21 cellular contexts compared by ENCODE assay signal in the genomic region with DNA sequence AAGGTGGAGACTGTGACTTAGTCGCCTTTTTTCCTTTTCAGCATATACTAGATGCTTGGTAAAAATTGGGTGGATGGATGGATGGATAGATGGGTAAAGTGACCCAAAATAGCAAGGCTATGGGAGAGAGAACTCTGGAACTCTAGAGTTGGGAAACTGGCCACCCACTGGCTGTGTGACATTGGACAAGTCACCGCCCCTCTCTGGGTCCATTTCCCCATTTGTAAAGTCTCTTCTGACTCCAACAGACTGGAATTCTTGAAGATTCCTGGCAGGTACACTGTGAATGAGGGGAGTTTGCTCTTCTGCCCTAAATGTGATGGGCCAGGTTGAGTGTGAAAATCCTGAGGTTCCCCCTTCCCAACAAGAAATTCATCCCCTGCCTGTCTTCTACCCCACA. TPM values are rescaled to one million over a fixed set of nuclear protein-coding genes. Genes with fewer than 3 reads are reported as not detected.
A peak's percentile ranks its signal among the peaks of the same experiment; 100 is the strongest.
DNase-seq lines count a peak whose midpoint lies in the region; ATAC-seq and TF ChIP-seq lines count a peak whose summit lies in the region.
"Had no signal": no experiment of that assay in that cellular context is flagged by ENCODE, and none has a peak within 500 bp of the region (broad histone marks: within the 10 kb centered on the region; RNA-seq: fewer than 3 reads in every experiment).

No MANE protein-coding gene starts in this region.

- no peak for TF ChIP-seq CTCF in sigmoid colon (IDR thresholded peaks at IDR 0.05)
- no peak for TF ChIP-seq CTCF in esophagus muscularis mucosa (IDR thresholded peaks at IDR 0.05)

- H3K4me3 ChIP-seq in H7 (ENCODE audit: insufficient read depth, low read depth, low read length) (no peak overlapping the region), sigmoid colon (no peak overlapping the region), esophagus muscularis mucosa (no peak overlapping the region)
- H3K4me3 ChIP-seq: BLaER1 treated with 17β-estradiol and CSF1 and Interleukin-3, amounts not matched to agents 10 nM and 100 nM; GM12878 had no signal

- H3K27ac Mint-ChIP-seq in activated T-helper 17 cell treated with anti-CD3 and anti-CD28 coated beads, Interleukin-2, amount 50 U/mL, for 72 hours, result peak overlapping the region; percentile 3
- H3K27ac Mint-ChIP-seq in naive B cell, result peak overlapping the region in 4 of 6 donors; percentile 37 to 91 (median 55)
- H3K27ac Mint-ChIP-seq: CD4-positive, alpha-beta T cell had no signal

- H3K36me3 ChIP-seq in H7 (replicated peaks; ENCODE audit: control insufficient read depth, insufficient read depth, low read length) (peaks cover 1% of the 10 kb centered on the region; the same call in 1 of the 2 replicates), sigmoid colon (peaks cover 0 to 6% (median 3%) of the 10 kb centered on the region in 4 donors), esophagus muscularis mucosa (peaks cover 0 to 46% (median 33%) of the 10 kb centered on the region in 4 donors)
- H3K36me3 ChIP-seq: BE2C had no signal

- WGBS in sigmoid colon, 2 donors, result 97 to 99% methylated on average over 2 of the region's 2 CpGs
- WGBS in esophagus muscularis mucosa, result 91% methylated on average over 2 of the region's 2 CpGs

- H3K27me3 Mint-ChIP-seq in activated T-helper 17 cell treated with anti-CD3 and anti-CD28 coated beads, Interleukin-2, amount 50 U/mL, for 72 hours, result no peaks in the 10 kb centered on the region
- H3K27me3 Mint-ChIP-seq in naive B cell, result no peaks in the 10 kb centered on the region
- H3K27me3 Mint-ChIP-seq: CD4-positive, alpha-beta T cell; CD8-positive, alpha-beta memory T cell had no signal

- H3K4me1 ChIP-seq in sigmoid colon, result peaks cover 0 to 2% (median 0%) of the 10 kb centered on the region in 4 donors
- H3K4me1 ChIP-seq in esophagus muscularis mucosa, result peaks cover 4 to 14% (median 5%) of the 10 kb centered on the region in 4 donors

- no peak for ATAC-seq in activated T-helper 17 cell treated with anti-CD3 and anti-CD28 coated beads, Interleukin-2, amount 50 U/mL, for 72 hours (replicated peaks)
- ATAC-seq in naive B cell (ENCODE audit: low read depth in 2 of 2) (no peak), GM19395 (IDR thresholded peaks at IDR 0.05; ENCODE audit: unreplicated experiment) (no peak)
- ATAC-seq: GM12878 had no signal

- no peak overlapping the region for H3K4me3 Mint-ChIP-seq in activated T-helper 17 cell treated with anti-CD3 and anti-CD28 coated beads, Interleukin-2, amount 50 U/mL, for 72 hours
- no peak overlapping the region for H3K4me3 Mint-ChIP-seq in naive B cell
- H3K4me3 Mint-ChIP-seq: CD14-positive monocyte; CD4-positive, alpha-beta T cell; CD8-positive, alpha-beta memory T cell had no signal

- no peak for TF ChIP-seq POLR2A in sigmoid colon (IDR thresholded peaks at IDR 0.05)
- no peak for TF ChIP-seq POLR2A in esophagus muscularis mucosa (IDR thresholded peaks at IDR 0.05; ENCODE audit: low read depth)

- peaks cover 5% of the 10 kb centered on the region for H3K36me3 Mint-ChIP-seq in activated T-helper 17 cell treated with anti-CD3 and anti-CD28 coated beads, Interleukin-2, amount 50 U/mL, for 72 hours (ENCODE audit: low read depth)
- peaks cover 5 to 7% of the 10 kb centered on the region in 2 donors for H3K36me3 Mint-ChIP-seq in naive B cell

- DNase-seq in H7 (peak; percentile 29), naive B cell (no peak), sigmoid colon (peak; percentile 21), esophagus muscularis mucosa (ENCODE audit: extremely low spot score) (no peak), AML-193 (lab: John Stamatoyannopoulos, UW) (no peak)
- DNase-seq in activated T-cell treated with anti-CD3 and anti-CD28 coated beads, Interleukin-2, amount 50 U/mL, for 48 hours, result no peak
- DNase-seq: BE2C; CD4-positive, alpha-beta T cell; CD8-positive, alpha-beta memory T cell; DMS 273 treated with DMSO at 0.1 percent for 48 hours; DMS79; EL; GDM1; GOT3; HCEC 1CT had no signal

- H3K9me3 ChIP-seq in sigmoid colon, result no peaks in the 10 kb centered on the region
- no peaks in the 10 kb centered on the region for H3K9me3 ChIP-seq in esophagus muscularis mucosa
- H3K9me3 ChIP-seq: BE2C; BLaER1 treated with 17β-estradiol and CSF1 and Interleukin-3, amounts not matched to agents 10 nM and 100 nM had no signal

- H3K27me3 ChIP-seq in H7 (ENCODE audit: control insufficient read depth, insufficient read depth, low read length) (no peaks in the 10 kb centered on the region), sigmoid colon (no peaks in the 10 kb centered on the region), esophagus muscularis mucosa (no peaks in the 10 kb centered on the region)
- H3K27me3 ChIP-seq: BE2C; BLaER1 treated with 17β-estradiol and CSF1 and Interleukin-3, amounts not matched to agents 10 nM and 100 nM had no signal

- H3K4me1 Mint-ChIP-seq in activated T-helper 17 cell treated with anti-CD3 and anti-CD28 coated beads, Interleukin-2, amount 50 U/mL, for 72 hours, result no peaks in the 10 kb centered on the region
- H3K4me1 Mint-ChIP-seq in naive B cell, result peaks cover 25 to 55% (median 39%) of the 10 kb centered on the region in 3 donors

- TF ChIP-seq EP300 in sigmoid colon (IDR thresholded peaks at IDR 0.05), result no peak
- TF ChIP-seq EP300 in esophagus muscularis mucosa (IDR thresholded peaks at IDR 0.05), result no peak

- intact Hi-C loops in sigmoid colon (cut with DNase I) (no loop called here), esophagus muscularis mucosa (cut with DNase I) (no loop called here)

- H3K27ac ChIP-seq in sigmoid colon, result no peak overlapping the region
- H3K27ac ChIP-seq in esophagus muscularis mucosa (replicated peaks in 1 of 4), result no peak overlapping the region

- no peaks in the 10 kb centered on the region for H3K9me3 Mint-ChIP-seq in activated T-helper 17 cell treated with anti-CD3 and anti-CD28 coated beads, Interleukin-2, amount 50 U/mL, for 72 hours
- H3K9me3 Mint-ChIP-seq in naive B cell, result no peaks in the 10 kb centered on the region
- H3K9me3 Mint-ChIP-seq: CD14-positive monocyte; CD4-positive, alpha-beta T cell; CD8-positive, alpha-beta memory T cell had no signal

RNA-seq across cellular contexts. Expression of gene TKFC, which starts 8.0 kb away (rescaled TPM):
- 84.5 and 102 TPM in 2 replicates for total RNA-seq in H7 (2014; rRNA removed; shearing (Covaris generic))
- 10 to 100 TPM; 32.6 to 32.9 TPM for total RNA-seq in activated T-helper 17 cell treated with anti-CD3 and anti-CD28 coated beads, Interleukin-2, amount 50 U/mL, for 72 hours
- polyA plus RNA-seq in naive B cell (ENCODE audit: low read depth in 6 of 6) (10 to 100 TPM; 38.3 to 62.2 (median 46.4) TPM), sigmoid colon (10 to 100 TPM; 14.4 to 40.0 (median 29.4) TPM)
- total RNA-seq in sigmoid colon (10 to 100 TPM; 10.8 to 12.0 (median 11.8) TPM), esophagus muscularis mucosa (10 to 100 TPM; 12.9 to 24.2 (median 14.8) TPM)

RNA-seq across cellular contexts. Expression of gene DDB1, which starts 8.1 kb away (rescaled TPM):
- total RNA-seq in H7 (2014; rRNA removed; shearing (Covaris generic)), result 256 and 260 TPM in 2 replicates
- 100 to 1,000 TPM; 211 to 344 TPM for total RNA-seq in activated T-helper 17 cell treated with anti-CD3 and anti-CD28 coated beads, Interleukin-2, amount 50 U/mL, for 72 hours
- polyA plus RNA-seq in naive B cell (ENCODE audit: low read depth in 6 of 6) (100 to 1,000 TPM; 103 to 177 (median 111) TPM), sigmoid colon (100 to 1,000 TPM in 1 of 3 donors, 10 to 100 TPM in 2; 68.2 to 120 (median 75.1) TPM)
- total RNA-seq in sigmoid colon (100 to 1,000 TPM; 101 to 108 (median 105) TPM), esophagus muscularis mucosa (100 to 1,000 TPM; 102 to 164 (median 118) TPM)

RNA-seq across cellular contexts. Expression of gene CYB561A3, which starts 20.7 kb away (rescaled TPM):
- total RNA-seq in H7 (2014; rRNA removed; shearing (Covaris generic)), result 12.3 and 16.2 TPM in 2 replicates
- total RNA-seq in activated T-helper 17 cell treated with anti-CD3 and anti-CD28 coated beads, Interleukin-2, amount 50 U/mL, for 72 hours, result 10 to 100 TPM; 46.5 to 62.3 TPM
- 1,000 to 10,000 TPM; 1,105 to 1,945 (median 1,251) TPM for polyA plus RNA-seq in naive B cell (ENCODE audit: low read depth in 6 of 6)
- 10 to 100 TPM; 17.3 to 39.6 (median 30.5) TPM for total RNA-seq in sigmoid colon
- polyA plus RNA-seq in sigmoid colon, result 10 to 100 TPM; 35.1 to 66.2 (median 39.6) TPM
- total RNA-seq in esophagus muscularis mucosa, result 10 to 100 TPM; 23.7 to 35.3 (median 31.6) TPM

RNA-seq across cellular contexts. Expression of gene TMEM138, which starts 21.2 kb away (rescaled TPM):
- 23.9 and 33.9 TPM in 2 replicates for total RNA-seq in H7 (2014; rRNA removed; shearing (Covaris generic))
- total RNA-seq in activated T-helper 17 cell treated with anti-CD3 and anti-CD28 coated beads, Interleukin-2, amount 50 U/mL, for 72 hours, result 10 to 100 TPM; 30.6 to 47.9 TPM
- polyA plus RNA-seq in naive B cell (ENCODE audit: low read depth in 6 of 6), result 10 to 100 TPM; 37.9 to 56.4 (median 41.9) TPM
- total RNA-seq in sigmoid colon, result 10 to 100 TPM; 13.5 to 33.8 (median 21.0) TPM
- polyA plus RNA-seq in sigmoid colon, result 10 to 100 TPM; 12.6 to 39.9 (median 19.4) TPM
- 10 to 100 TPM; 10.4 to 22.7 (median 15.9) TPM for total RNA-seq in esophagus muscularis mucosa

RNA-seq across cellular contexts. Expression of gene VWCE, which starts 45.9 kb away (rescaled TPM):
- 0.85 and 1.1 TPM in 2 replicates for total RNA-seq in H7 (2014; rRNA removed; shearing (Covaris generic))
- 10 to 100 TPM in 1 of 2 donors, 1 to 10 TPM in 1; 8.6 to 11.1 TPM for total RNA-seq in activated T-helper 17 cell treated with anti-CD3 and anti-CD28 coated beads, Interleukin-2, amount 50 U/mL, for 72 hours
- polyA plus RNA-seq in naive B cell (ENCODE audit: low read depth in 6 of 6), result under 1 TPM in 3 of 6 donors, not detected in 3; 0.24 to 0.79 (median 0.76) TPM
- total RNA-seq in sigmoid colon, result 1 to 10 TPM in 2 of 4 donors, under 1 TPM in 2; 0.49 to 5.5 (median 0.81) TPM
- under 1 TPM in 1 of 3 donors, not detected in 2; 0.61 TPM for polyA plus RNA-seq in sigmoid colon
- 1 to 10 TPM in 1 of 4 donors, under 1 TPM in 3; 0.32 to 1.4 (median 0.58) TPM for total RNA-seq in esophagus muscularis mucosa
- total RNA-seq: A172 had no signal
- polyA plus RNA-seq: CD8-positive, alpha-beta memory T cell had no signal

Comparison
In these comparisons a context has a peak if more than half of its experiments do, and no peak if none do; other contexts are left out.
1. DNase-seq: peak in H7 (single experiment) and sigmoid colon (single experiment); none in naive B cell (single experiment), activated T-cell treated with anti-CD3 and anti-CD28 coated beads, Interleukin-2, amount 50 U/mL, for 48 hours (0 of 2), esophagus muscularis mucosa (single experiment) and AML-193 (0 of 2).